Comparison of ENCODE assay signal across 13 cellular contexts in the genomic region with DNA sequence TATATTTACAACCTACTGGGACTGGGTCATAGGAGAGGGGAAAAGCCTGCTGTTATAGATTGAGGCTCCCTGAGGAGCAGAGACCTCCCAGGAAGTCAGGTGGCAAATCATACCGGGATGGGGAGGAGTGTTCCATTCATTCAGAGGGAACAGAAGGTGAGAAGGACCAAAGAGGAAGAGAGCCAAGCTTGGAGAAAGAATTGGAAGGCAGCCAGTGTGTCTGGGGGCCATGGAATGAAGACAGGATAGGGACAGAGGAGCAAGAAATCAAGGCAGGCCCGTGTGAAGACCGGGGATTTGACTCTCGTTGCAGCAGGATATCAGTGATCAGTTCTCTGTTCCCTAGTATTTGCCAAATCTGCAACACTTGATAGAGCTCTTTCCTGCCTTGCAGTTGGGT. TPM values are rescaled to one million over a fixed set of nuclear protein-coding genes. Genes with fewer than 3 reads are reported as not detected.
DNase-seq lines count a peak whose midpoint lies in the region; ATAC-seq and TF ChIP-seq lines count a peak whose summit lies in the region.
"Had no signal": no experiment of that assay in that cellular context is flagged by ENCODE, and none has a peak within 500 bp of the region (broad histone marks: within the 10 kb centered on the region; RNA-seq: fewer than 3 reads in every experiment).

No MANE protein-coding gene starts in this region.

- H4K20me1 ChIP-seq in IMR-90 (ENCODE audit: insufficient read depth, low read length) = no peaks in the 10 kb centered on the region

- peaks cover 78% of the 10 kb centered on the region for H3K4me1 Mint-ChIP-seq in CD4-positive, alpha-beta T cell (ENCODE audit: low read depth)
- H3K4me1 Mint-ChIP-seq in activated T-helper 1 cell treated with anti-CD3 and anti-CD28 coated beads, Interleukin-12 subunit alpha, Interleukin-12 subunit beta, Interleukin-2, Interleukin-4 antibody, amounts not matched to agents 30 ng/mL and 10 ng/mL and 1 ng/mL, durations not matched to agents 14 hours and 24 hours and 36 hours (ENCODE audit: low read depth) = peaks cover 68% of the 10 kb centered on the region
- H3K4me1 Mint-ChIP-seq in naive thymus-derived CD8-positive, alpha-beta T cell = peaks cover 35 to 77% (median 70%) of the 10 kb centered on the region in 4 donors

- H2AK5ac ChIP-seq in IMR-90 (ENCODE audit: low read depth, low read length) = no peak overlapping the region
- no peak overlapping the region for H2AK5ac ChIP-seq in mesenchymal stem cell (ENCODE audit: low read length, severe bottlenecking)

- peaks cover 11% of the 10 kb centered on the region for H3K36me3 Mint-ChIP-seq in CD4-positive, alpha-beta T cell (ENCODE audit: low read depth)
- peaks cover 21% of the 10 kb centered on the region for H3K36me3 Mint-ChIP-seq in activated T-helper 1 cell treated with anti-CD3 and anti-CD28 coated beads, Interleukin-12 subunit alpha, Interleukin-12 subunit beta, Interleukin-2, Interleukin-4 antibody, amounts not matched to agents 30 ng/mL and 10 ng/mL and 1 ng/mL, durations not matched to agents 14 hours and 24 hours and 36 hours (ENCODE audit: low read depth)
- H3K36me3 Mint-ChIP-seq in naive thymus-derived CD8-positive, alpha-beta T cell = peaks cover 0 to 7% (median 0%) of the 10 kb centered on the region in 3 donors

- peak in 1 of 10 experiments; percentile 8 for DNase-seq in CD4-positive, alpha-beta T cell
- DNase-seq in IMR-90 (no peak), mucosa of gallbladder (ENCODE audit: low spot score) (no peak), posterior cingulate gyrus (no peak), mesenchymal stem cell (no peak)
- DNase-seq in activated T-helper 1 cell treated with anti-CD3 and anti-CD28 coated beads, Interleukin-12 subunit alpha, Interleukin-12 subunit beta, Interleukin-2, Interleukin-4 antibody, amounts not matched to agents 30 ng/mL and 10 ng/mL and 1 ng/mL, durations not matched to agents 14 hours and 24 hours and 36 hours (ENCODE audit: low spot score) = no peak
- no peak for DNase-seq in naive thymus-derived CD8-positive, alpha-beta T cell
- DNase-seq: cerebellar nuclear complex, mesendoderm, MV-4-11, substantia nigra had no signal

- BruUV-seq in IMR-90 (replicated peaks; lab: Mats Ljungman, UMichigan) = no TSS peak

- H3K27me3 Mint-ChIP-seq in CD4-positive, alpha-beta T cell = no peaks in the 10 kb centered on the region
- no peaks in the 10 kb centered on the region for H3K27me3 Mint-ChIP-seq in activated T-helper 1 cell treated with anti-CD3 and anti-CD28 coated beads, Interleukin-12 subunit alpha, Interleukin-12 subunit beta, Interleukin-2, Interleukin-4 antibody, amounts not matched to agents 30 ng/mL and 10 ng/mL and 1 ng/mL, durations not matched to agents 14 hours and 24 hours and 36 hours (ENCODE audit: insufficient read depth)
- no peaks in the 10 kb centered on the region for H3K27me3 Mint-ChIP-seq in naive thymus-derived CD8-positive, alpha-beta T cell

- H3K79me1 ChIP-seq in IMR-90 (ENCODE audit: low read depth in 1 of 2, low read length in 2 of 2) (no peaks in the 10 kb centered on the region), mesenchymal stem cell (replicated peaks; ENCODE audit: low read length, poor library complexity, severe bottlenecking) (no peaks in the 10 kb centered on the region)

- no peak overlapping the region for H2BK5ac ChIP-seq in IMR-90 (ENCODE audit: low read depth, low read length, poor library complexity, severe bottlenecking)
- no peak overlapping the region for H2BK5ac ChIP-seq in mesenchymal stem cell (ENCODE audit: low read depth, low read length, poor library complexity, severe bottlenecking)

- H2BK15ac ChIP-seq in IMR-90 (ENCODE audit: low read depth, low read length) = 0 out of 3 replicates have a peak overlapping the region, but pooled peaks have one; percentile 63
- H2BK15ac ChIP-seq in mesenchymal stem cell (ENCODE audit: low read depth, poor library complexity, severe bottlenecking) = no peak overlapping the region

- H3K4me3 Mint-ChIP-seq in CD4-positive, alpha-beta T cell = peak overlapping the region; percentile 73
- H3K4me3 Mint-ChIP-seq in activated T-helper 1 cell treated with anti-CD3 and anti-CD28 coated beads, Interleukin-12 subunit alpha, Interleukin-12 subunit beta, Interleukin-2, Interleukin-4 antibody, amounts not matched to agents 30 ng/mL and 10 ng/mL and 1 ng/mL, durations not matched to agents 14 hours and 24 hours and 36 hours = no peak overlapping the region
- peak overlapping the region in 1 of 10 donors; percentile 42 for H3K4me3 Mint-ChIP-seq in naive thymus-derived CD8-positive, alpha-beta T cell

- H2BK120ac ChIP-seq in IMR-90 (ENCODE audit: low read depth, low read length) = no peak overlapping the region
- H2BK120ac ChIP-seq in mesenchymal stem cell (ENCODE audit: low read depth, low read length) = no peak overlapping the region

- H3K4me2 ChIP-seq in IMR-90 (ENCODE audit: low read depth, low read length) (no peak overlapping the region), mesenchymal stem cell (ENCODE audit: low read length, poor library complexity, severe bottlenecking) (no peak overlapping the region)

- no peaks in the 10 kb centered on the region for H3K27me3 ChIP-seq in CD4-positive, alpha-beta T cell (ENCODE audit: control insufficient read depth, insufficient read depth, low read length)
- no peaks in the 10 kb centered on the region for H3K27me3 ChIP-seq in IMR-90 (ENCODE audit: control insufficient read depth, insufficient read depth, low read length)
- no peaks in the 10 kb centered on the region for H3K27me3 ChIP-seq in mesenchymal stem cell (ENCODE audit: control insufficient read depth in 1 of 2, insufficient read depth in 1 of 2, low read length in 2 of 2)

- H3K9ac ChIP-seq in IMR-90 (ENCODE audit: low read depth, low read length) (no peak overlapping the region), mesenchymal stem cell (ENCODE audit: low read length) (no peak overlapping the region)

- H3K4ac ChIP-seq in IMR-90 (ENCODE audit: low read depth, low read length) = no peak overlapping the region
- no peak overlapping the region for H3K4ac ChIP-seq in mesenchymal stem cell (ENCODE audit: low read depth in 1 of 2, low read length in 2 of 2)

- no peaks in the 10 kb centered on the region for H3K9me3 ChIP-seq in CD4-positive, alpha-beta T cell (ENCODE audit: control insufficient read depth, low read length)
- no peaks in the 10 kb centered on the region for H3K9me3 ChIP-seq in IMR-90 (ENCODE audit: control insufficient read depth, insufficient read depth, low read length)
- no peaks in the 10 kb centered on the region for H3K9me3 ChIP-seq in mesenchymal stem cell (ENCODE audit: control insufficient read depth, low read length)

- dilution Hi-C loops in IMR-90 (cut with HindIII; ENCODE audit: low sequenced_read_pairs, unreplicated experiment) = no loop called here

- H3K18ac ChIP-seq in IMR-90 (ENCODE audit: low read depth, low read length) (no peak overlapping the region), mesenchymal stem cell (ENCODE audit: low read depth in 1 of 2, low read length in 2 of 2) (no peak overlapping the region)

- 0% methylated on average over 1 of the region's 4 CpGs; no CpG with 5 or more reads in 1 of the 2 experiments for WGBS in IMR-90 (ENCODE audit: extremely low coverage in 2 of 2, insufficient read length in 1 of 2), 2 experiments
- whole genome bisulfite sequencing in mesenchymal stem cell = 44% methylated on average over 4 of the region's 4 CpGs

- no peak overlapping the region for H3K27ac ChIP-seq in CD4-positive, alpha-beta T cell (ENCODE audit: low read depth, low read length)
- H3K27ac ChIP-seq in IMR-90 (ENCODE audit: insufficient read depth, low read length) = no peak overlapping the region
- H3K27ac ChIP-seq in mesenchymal stem cell (ENCODE audit: low read length, poor library complexity, severe bottlenecking) = no peak overlapping the region
- H3K27ac ChIP-seq: HL-60 had no signal

- TF ChIP-seq CTCF in CD4-positive, alpha-beta T cell (IDR thresholded peaks at IDR 0.05) = no peak
- TF ChIP-seq CTCF in IMR-90 (conservative IDR thresholded peaks at IDR 0.05; ENCODE audit: low read depth, low read length) = no peak

- TF ChIP-seq POLR2A in IMR-90 (IDR thresholded peaks at IDR 0.05; ENCODE audit: low read depth, low read length) = no peak

- H4K91ac ChIP-seq in IMR-90 (ENCODE audit: insufficient read depth, low read depth, low read length) = no peak overlapping the region
- H4K91ac ChIP-seq in mesenchymal stem cell (ENCODE audit: low read length) = no peak overlapping the region

- H4K8ac ChIP-seq in IMR-90 (ENCODE audit: low read depth in 2 of 2, low read length in 2 of 2) = no peak overlapping the region
- H4K8ac ChIP-seq in mesenchymal stem cell (ENCODE audit: low read length) = no peak overlapping the region

- H2BK20ac ChIP-seq in IMR-90 (ENCODE audit: low read depth, low read length) = no peak overlapping the region

- H3K36me3 ChIP-seq in IMR-90 (ENCODE audit: control insufficient read depth, insufficient read depth, low read length) (no peaks in the 10 kb centered on the region), mesenchymal stem cell (ENCODE audit: control insufficient read depth in 1 of 2, insufficient read depth in 2 of 2, low read depth in 1 of 2, low read length in 2 of 2) (no peaks in the 10 kb centered on the region)

- ATAC-seq in CD4-positive, alpha-beta T cell (ENCODE audit: poor library complexity) = no peak
- ATAC-seq in IMR-90 (ENCODE audit: low read depth) = no peak
- no peak for ATAC-seq in naive thymus-derived CD8-positive, alpha-beta T cell
- no peak for ATAC-seq in HG03139 (IDR thresholded peaks at IDR 0.05; ENCODE audit: unreplicated experiment)

- no peak overlapping the region for H2AK9ac ChIP-seq in IMR-90 (replicated peaks; ENCODE audit: low read depth, low read length, poor library complexity)

- H2AFZ ChIP-seq in IMR-90 (replicated peaks; ENCODE audit: low read length, poor library complexity) (peak overlapping the region; percentile 1), mesenchymal stem cell (ENCODE audit: low read depth, low read length) (no peak overlapping the region)

- H3K23ac ChIP-seq in IMR-90 (ENCODE audit: low read depth, low read length) (no peak overlapping the region), mesenchymal stem cell (ENCODE audit: low read length in 2 of 2) (peak overlapping the region in 1 of 2 experiments; percentile 9)

- intact Hi-C loops in CD4-positive, alpha-beta T cell (cut with DNase I, micrococcal nuclease) = loop anchor here in 1 of 2 experiments (5.0 kb wide), 2 partner anchors 148 to 273 kb away; no protein-coding TSS in a partner anchor
- intact Hi-C loops in IMR-90 (cut with micrococcal nuclease) = loop anchor here (5.0 kb wide), 1 partner anchor 58 kb away; no protein-coding TSS in a partner anchor
- intact Hi-C loops in activated T-helper 1 cell treated with anti-CD3 and anti-CD28 coated beads, Interleukin-12 subunit alpha, Interleukin-12 subunit beta, Interleukin-2, Interleukin-4 antibody, amounts not matched to agents 30 ng/mL and 10 ng/mL and 1 ng/mL, durations not matched to agents 14 hours and 24 hours and 36 hours (cut with micrococcal nuclease) = no loop called here
- intact Hi-C loops in posterior cingulate gyrus (cut with DNase I) = no loop called here

- peak overlapping the region; percentile 95 for H3K27ac Mint-ChIP-seq in CD4-positive, alpha-beta T cell
- peak overlapping the region; percentile 70 for H3K27ac Mint-ChIP-seq in activated T-helper 1 cell treated with anti-CD3 and anti-CD28 coated beads, Interleukin-12 subunit alpha, Interleukin-12 subunit beta, Interleukin-2, Interleukin-4 antibody, amounts not matched to agents 30 ng/mL and 10 ng/mL and 1 ng/mL, durations not matched to agents 14 hours and 24 hours and 36 hours
- peak overlapping the region; percentile 81 to 99 (median 88) for H3K27ac Mint-ChIP-seq in naive thymus-derived CD8-positive, alpha-beta T cell

- peaks cover 5% of the 10 kb centered on the region for H3K4me1 ChIP-seq in IMR-90 (ENCODE audit: control insufficient read depth, insufficient read depth, low read length)
- H3K4me1 ChIP-seq in mesenchymal stem cell (ENCODE audit: control insufficient read depth, insufficient read depth, low read depth, low read length) = peaks cover 3% of the 10 kb centered on the region

- H3K4me3 ChIP-seq in IMR-90 (ENCODE audit: insufficient read depth, low read depth, low read length) (no peak overlapping the region), mesenchymal stem cell (ENCODE audit: insufficient read depth in 1 of 2, low read depth in 1 of 2, low read length in 2 of 2) (no peak overlapping the region)

- no peak overlapping the region for H2BK12ac ChIP-seq in mesenchymal stem cell (ENCODE audit: low read length in 2 of 2)

- in situ Hi-C loops in IMR-90 (cut with MboI; ENCODE audit: low sequenced_read_pairs) = no loop called here

- H3K9me1 ChIP-seq in IMR-90 (ENCODE audit: insufficient read depth, low read length) = no peaks in the 10 kb centered on the region

- CTCF ChIA-PET in CD4-positive, alpha-beta T cell (lab: Charles Lee) = no interaction called here
- CTCF ChIA-PET in IMR-90 (lab: Yijun Ruan, JAX) = no interaction called here

- POLR2A ChIA-PET in CD4-positive, alpha-beta T cell (lab: Charles Lee) = interaction anchor here (0.8 to 3.0 kb wide), 4 partner anchors 10 to 43 kb away, joined by 3 to 22 read pairs (median 4); no protein-coding TSS in a partner anchor
- POLR2A ChIA-PET in IMR-90 (lab: Charles Lee; ENCODE audit: unreplicated experiment) = no interaction called here
- POLR2A ChIA-PET in naive thymus-derived CD8-positive, alpha-beta T cell (lab: Charles Lee) = interaction anchor here (0.6 to 8.4 kb wide), 5 partner anchors 11 to 96 kb away, joined by 3 to 143 read pairs (median 3); no protein-coding TSS in a partner anchor

- H3K9me3 Mint-ChIP-seq in CD4-positive, alpha-beta T cell = no peaks in the 10 kb centered on the region
- H3K9me3 Mint-ChIP-seq in activated T-helper 1 cell treated with anti-CD3 and anti-CD28 coated beads, Interleukin-12 subunit alpha, Interleukin-12 subunit beta, Interleukin-2, Interleukin-4 antibody, amounts not matched to agents 30 ng/mL and 10 ng/mL and 1 ng/mL, durations not matched to agents 14 hours and 24 hours and 36 hours = no peaks in the 10 kb centered on the region
- H3K9me3 Mint-ChIP-seq in naive thymus-derived CD8-positive, alpha-beta T cell = no peaks in the 10 kb centered on the region

- no peak overlapping the region for H4K5ac ChIP-seq in IMR-90 (ENCODE audit: low read depth, low read length)

- H3K14ac ChIP-seq in IMR-90 (replicated peaks; ENCODE audit: low read depth, low read length) = 0 out of 2 replicates have a peak overlapping the region, but pooled peaks have one; percentile 7
- peak overlapping the region in 1 of 2 experiments; percentile 65 for H3K14ac ChIP-seq in mesenchymal stem cell (ENCODE audit: low read length in 2 of 2)

- no peak overlapping the region for H3K56ac ChIP-seq in IMR-90 (ENCODE audit: extremely low read depth, insufficient read depth, low read length)

- TF ChIP-seq RAD21 in IMR-90 (IDR thresholded peaks at IDR 0.05; ENCODE audit: low read length) = no peak

RNA-seq across cellular contexts. Expression of gene ZNF217, which starts 5.7 kb away (rescaled TPM):
- 10 to 100 TPM; 83.5 to 87.4 TPM for total RNA-seq in CD4-positive, alpha-beta T cell
- 25.8 and 27.8 TPM in 2 replicates for total RNA-seq in IMR-90 (2012; rRNA removed)
- polyA plus RNA-seq in IMR-90 (2012; rRNA removed) = 6.9 and 9.1 TPM in 2 replicates
- polyA plus RNA-seq in IMR-90 (2012; cell fraction: cytosol; rRNA removed) = 2.4 and 4.1 TPM in 2 replicates
- 3.4 and 8.6 TPM in 2 replicates for polyA plus RNA-seq in IMR-90 (2012; cell fraction: nucleus; rRNA removed; ENCODE audit: low replicate concordance)
- total RNA-seq in activated T-helper 1 cell treated with anti-CD3 and anti-CD28 coated beads, Interleukin-12 subunit alpha, Interleukin-12 subunit beta, Interleukin-2, Interleukin-4 antibody, amounts not matched to agents 30 ng/mL and 10 ng/mL and 1 ng/mL, durations not matched to agents 14 hours and 24 hours and 36 hours = 57.5 and 64.5 TPM in 2 replicates
- total RNA-seq in naive thymus-derived CD8-positive, alpha-beta T cell = 100 to 1,000 TPM; 100 to 101 TPM
- 10 to 100 TPM; 21.5 to 34.2 (median 25.3) TPM for polyA plus RNA-seq in naive thymus-derived CD8-positive, alpha-beta T cell
- total RNA-seq in mucosa of gallbladder = 45.4 TPM
- 15.7 TPM for polyA plus RNA-seq in mesenchymal stem cell (2013, experiment 1 of 2)
- polyA plus RNA-seq in mesenchymal stem cell (2013, experiment 2 of 2) = 16.6 TPM
